Comparison of ENCODE assay signal across 8 cellular contexts in the genomic region with DNA sequence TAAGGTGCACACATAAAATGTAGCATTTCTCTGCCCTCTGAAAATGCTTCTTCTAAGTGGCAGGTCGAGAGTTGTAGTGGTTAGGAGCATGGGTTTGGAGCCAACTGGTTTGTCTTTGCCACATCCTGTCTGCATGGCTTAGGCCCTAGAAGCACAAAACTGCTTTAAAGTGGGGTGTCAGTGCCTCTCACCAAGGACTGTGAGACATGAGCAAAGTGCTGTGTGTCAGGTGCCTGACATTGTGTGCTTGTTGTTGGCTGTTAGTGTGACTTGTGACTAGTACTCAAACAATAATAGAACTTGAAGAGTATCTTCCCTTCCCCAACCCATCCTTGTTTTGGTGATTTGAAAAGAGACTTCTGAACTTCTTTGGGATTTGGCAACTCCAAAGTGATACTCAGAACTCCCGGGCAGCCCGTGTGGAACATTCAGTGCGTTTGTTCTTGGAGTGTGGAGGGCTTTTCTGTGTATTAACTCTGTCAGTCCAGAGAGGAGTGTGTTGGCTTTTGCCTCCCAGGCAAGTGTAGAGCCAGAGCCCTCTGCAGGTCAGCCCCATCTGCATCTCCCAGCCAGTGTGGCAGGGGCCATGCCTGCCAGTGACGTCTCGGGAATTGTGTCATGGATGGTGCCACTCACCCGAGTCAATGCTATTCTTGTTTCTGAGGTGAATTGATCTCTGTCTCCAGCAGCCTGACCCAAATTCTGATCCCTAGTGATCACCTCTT. TPM values are rescaled to one million over a fixed set of nuclear protein-coding genes. Genes with fewer than 3 reads are reported as not detected.
DNase-seq lines count a peak whose midpoint lies in the region; ATAC-seq and TF ChIP-seq lines count a peak whose summit lies in the region.

No MANE protein-coding gene starts in this region.

- peak overlapping the region; percentile 51 to 86 (median 76) for H3K27ac Mint-ChIP-seq in CD4-positive, CD25-positive, alpha-beta regulatory T cell
- H3K27ac Mint-ChIP-seq in activated CD8-positive, alpha-beta memory T cell treated with anti-CD3 and anti-CD28 coated beads, Interleukin-2, amount 10 ng/mL, durations not matched to agents 7 days and 5 days = peak overlapping the region; percentile 63

- no peak overlapping the region for H3K27ac ChIP-seq in CD4-positive, CD25-positive, alpha-beta regulatory T cell (ENCODE audit: insufficient read depth, low read length, poor library complexity, severe bottlenecking)
- no peak overlapping the region for H3K27ac ChIP-seq in brain microvascular endothelial cell

- H3K4me3 ChIP-seq in CD4-positive, CD25-positive, alpha-beta regulatory T cell (ENCODE audit: low read depth, low read length) = peak overlapping the region; percentile 45
- H3K4me3 ChIP-seq in brain microvascular endothelial cell (ENCODE audit: low read depth, low read length) = no peak overlapping the region

- H3K27me3 Mint-ChIP-seq in CD4-positive, CD25-positive, alpha-beta regulatory T cell = no peaks in the 10 kb centered on the region
- H3K27me3 Mint-ChIP-seq in activated CD8-positive, alpha-beta memory T cell treated with anti-CD3 and anti-CD28 coated beads, Interleukin-2, amount 10 ng/mL, durations not matched to agents 7 days and 5 days = peaks cover 40% of the 10 kb centered on the region

- H3K36me3 ChIP-seq in CD4-positive, CD25-positive, alpha-beta regulatory T cell (ENCODE audit: control insufficient read depth, insufficient read depth, low read length) = peaks cover 10% of the 10 kb centered on the region
- no peaks in the 10 kb centered on the region for H3K36me3 ChIP-seq in brain microvascular endothelial cell (replicated peaks)

- H3K4me1 ChIP-seq in CD4-positive, CD25-positive, alpha-beta regulatory T cell (ENCODE audit: control insufficient read depth, insufficient read depth, low read length, poor library complexity, severe bottlenecking) = peaks cover 32% of the 10 kb centered on the region

- CTCF ChIA-PET in activated CD8-positive, alpha-beta memory T cell treated with anti-CD3 and anti-CD28 coated beads, Interleukin-2, amount 10 ng/mL, durations not matched to agents 7 days and 5 days (lab: Charles Lee) = no interaction called here

- peak overlapping the region; percentile 39 to 70 (median 58) for H3K4me3 Mint-ChIP-seq in CD4-positive, CD25-positive, alpha-beta regulatory T cell
- peak overlapping the region; percentile 8 for H3K4me3 Mint-ChIP-seq in activated CD8-positive, alpha-beta memory T cell treated with anti-CD3 and anti-CD28 coated beads, Interleukin-2, amount 10 ng/mL, durations not matched to agents 7 days and 5 days

- peak; percentile 7 to 88 (median 65) for DNase-seq in CD4-positive, CD25-positive, alpha-beta regulatory T cell
- peak; percentile 85 for DNase-seq in activated CD8-positive, alpha-beta memory T cell treated with anti-CD3 and anti-CD28 coated beads, Interleukin-2, amount 10 ng/mL, durations not matched to agents 7 days and 5 days
- DNase-seq in medulla oblongata (ENCODE audit: extremely low spot score) (peak; percentile 83), DMS 273 (lab: John Stamatoyannopoulos, UW; ENCODE audit: unreplicated experiment) (no peak), brain microvascular endothelial cell (no peak), retina (no peak)

- peaks cover 0 to under 1% (median 0%) of the 10 kb centered on the region in 7 donors for H3K9me3 Mint-ChIP-seq in CD4-positive, CD25-positive, alpha-beta regulatory T cell
- H3K9me3 Mint-ChIP-seq in activated CD8-positive, alpha-beta memory T cell treated with anti-CD3 and anti-CD28 coated beads, Interleukin-2, amount 10 ng/mL, durations not matched to agents 7 days and 5 days (ENCODE audit: low read depth) = no peaks in the 10 kb centered on the region

- ATAC-seq in CD4-positive, CD25-positive, alpha-beta regulatory T cell (ENCODE audit: low read depth in 2 of 2) = peak; percentile 97 to 98
- peak; percentile 40 for ATAC-seq in HG02981 (IDR thresholded peaks at IDR 0.05; ENCODE audit: unreplicated experiment)
- peak; percentile 97 for ATAC-seq in activated CD8-positive, alpha-beta memory T cell treated with anti-CD3 and anti-CD28 coated beads, Interleukin-2, amount 10 ng/mL, durations not matched to agents 7 days and 5 days
- ATAC-seq in HG02840 (IDR thresholded peaks at IDR 0.05; ENCODE audit: low FRiP score, unreplicated experiment) = no peak

- in situ Hi-C loops in brain microvascular endothelial cell (cut with HindIII; ENCODE audit: low pct_ligation_motif_present, low sequenced_read_pairs) = no loop called here

- H3K27me3 ChIP-seq in CD4-positive, CD25-positive, alpha-beta regulatory T cell (ENCODE audit: control insufficient read depth, insufficient read depth, low read length) = no peaks in the 10 kb centered on the region
- H3K27me3 ChIP-seq in brain microvascular endothelial cell (replicated peaks) = no peaks in the 10 kb centered on the region

- no peaks in the 10 kb centered on the region for H3K9me3 ChIP-seq in CD4-positive, CD25-positive, alpha-beta regulatory T cell (ENCODE audit: control insufficient read depth in 2 of 2, low read length in 2 of 2)

- no peak for TF ChIP-seq CTCF in brain microvascular endothelial cell (IDR thresholded peaks at IDR 0.05; ENCODE audit: low read depth, low read length, missing control alignments)

- peaks cover 22% of the 10 kb centered on the region for H3K36me3 Mint-ChIP-seq in CD4-positive, CD25-positive, alpha-beta regulatory T cell
- H3K36me3 Mint-ChIP-seq in activated CD8-positive, alpha-beta memory T cell treated with anti-CD3 and anti-CD28 coated beads, Interleukin-2, amount 10 ng/mL, durations not matched to agents 7 days and 5 days = peaks cover 20% of the 10 kb centered on the region

- H3K4me1 Mint-ChIP-seq in CD4-positive, CD25-positive, alpha-beta regulatory T cell = peaks cover 14 to 79% (median 57%) of the 10 kb centered on the region in 4 donors
- H3K4me1 Mint-ChIP-seq in activated CD8-positive, alpha-beta memory T cell treated with anti-CD3 and anti-CD28 coated beads, Interleukin-2, amount 10 ng/mL, durations not matched to agents 7 days and 5 days = peaks cover 65% of the 10 kb centered on the region

RNA-seq across cellular contexts. Expression of gene MGAT5, which starts 5.0 kb away (rescaled TPM):
- total RNA-seq in CD4-positive, CD25-positive, alpha-beta regulatory T cell = 68.8 TPM
- polyA plus RNA-seq in CD4-positive, CD25-positive, alpha-beta regulatory T cell = 1 to 10 TPM; 3.6 to 7.2 (median 6.3) TPM
- 10 to 100 TPM; 40.3 to 43.6 TPM for total RNA-seq in activated CD8-positive, alpha-beta memory T cell treated with anti-CD3 and anti-CD28 coated beads, Interleukin-2, amount 10 ng/mL, durations not matched to agents 7 days and 5 days

Comparison
In these comparisons a context has a peak if more than half of its experiments do, and no peak if none do; other contexts are left out.
1. DNase-seq: peak in CD4-positive, CD25-positive, alpha-beta regulatory T cell (3 of 3), activated CD8-positive, alpha-beta memory T cell treated with anti-CD3 and anti-CD28 coated beads, Interleukin-2, amount 10 ng/mL, durations not matched to agents 7 days and 5 days (single experiment) and medulla oblongata (single experiment); none in DMS 273 (single experiment), brain microvascular endothelial cell (single experiment) and retina (single experiment).